Comparison of ENCODE assay signal across 7 cellular contexts in genomic region chr6:101994521-101994920, GRCh38.
"Had no signal": no experiment of that assay in that cellular context is flagged by ENCODE, and none has a peak within 500 bp of the region (broad histone marks: within the 10 kb centered on the region; RNA-seq: fewer than 3 reads in every experiment).

No MANE protein-coding gene starts in this region.

- DNase-seq: H9, HCEC 1CT, HFFc6, IMR-90, KG1 had no signal

- H3K4me2 ChIP-seq: GM23338 had no signal

- H3K4me3 ChIP-seq: GM23338, K562 had no signal

- H2AFZ ChIP-seq: GM23338 had no signal
